25 cellular contexts compared by ENCODE assay signal in the genomic region with DNA sequence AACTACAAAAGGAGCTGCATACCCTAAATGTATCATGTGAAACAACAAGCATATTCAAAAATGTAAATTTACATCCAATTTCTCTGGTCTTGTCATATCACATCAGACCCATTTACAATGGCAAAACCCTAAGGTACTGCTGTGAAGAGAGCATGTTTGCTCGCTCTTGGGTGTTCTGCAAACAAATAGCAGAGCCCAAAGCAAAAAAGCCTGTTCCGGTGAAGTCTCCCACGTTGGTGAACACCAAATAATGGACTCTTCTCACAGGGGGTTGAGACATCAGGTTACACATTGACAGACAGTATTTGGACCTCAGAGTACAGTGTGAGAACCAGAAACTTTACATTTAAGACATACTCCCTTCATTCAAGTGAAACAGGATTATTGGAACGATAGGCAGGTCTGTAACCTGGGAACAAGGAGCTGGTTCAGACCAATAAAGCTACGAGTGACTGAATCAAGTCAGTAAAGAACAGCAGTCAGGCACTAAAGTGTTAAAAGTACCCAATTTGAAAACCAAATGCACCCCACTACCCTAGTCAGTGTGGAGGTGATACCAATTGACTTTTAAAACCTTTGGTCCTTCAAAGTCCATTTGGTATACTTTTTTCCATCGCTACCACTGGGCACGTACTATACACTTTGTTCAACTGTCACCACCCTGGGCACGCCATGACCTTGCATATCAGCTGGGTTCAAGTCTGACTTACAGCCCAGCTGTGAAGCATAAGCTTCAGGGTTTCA. TPM values are rescaled to one million over a fixed set of nuclear protein-coding genes. Genes with fewer than 3 reads are reported as not detected.
A peak's percentile ranks its signal among the peaks of the same experiment; 100 is the strongest.
DNase-seq lines count a peak whose midpoint lies in the region; ATAC-seq, FAIRE-seq and TF ChIP-seq lines count a peak whose summit lies in the region.
"Had no signal": no experiment of that assay in that cellular context is flagged by ENCODE, and none has a peak within 500 bp of the region (broad histone marks: within the 10 kb centered on the region; RNA-seq: fewer than 3 reads in every experiment).

No MANE protein-coding gene starts in this region.

- TF ChIP-seq POLR2A in GM12878 (IDR thresholded peaks at IDR 0.05; ENCODE audit: low read depth, low read length), result 0 out of 2 replicates have a peak, but pooled peaks have one; percentile 14

- no peak for TF ChIP-seq CTCF in GM12878 (IDR thresholded peaks at IDR 0.05 in 2 of 3, conservative IDR thresholded peaks at IDR 0.05 in 1 of 3; ENCODE audit: control insufficient read depth in 2 of 3, extremely low read depth in 1 of 3, insufficient read depth in 1 of 3, low read depth in 3 of 3, low read length in 3 of 3)
- TF ChIP-seq CTCF in liver (IDR thresholded peaks at IDR 0.05; ENCODE audit: low read depth, low read length, missing input control), result no peak

- H3K4me1 ChIP-seq in GM12878 (ENCODE audit: control insufficient read depth, insufficient read depth, low read length) (no peaks in the 10 kb centered on the region), liver (ENCODE audit: control insufficient read depth in 4 of 4, insufficient read depth in 4 of 4, low read length in 3 of 4) (peaks cover 11 to 51% (median 40%) of the 10 kb centered on the region in 4 donors)
- H3K4me1 ChIP-seq: BLaER1 had no signal

- WGBS in GM12878 (ENCODE audit: insufficient coverage, insufficient replicate concordance, low lambda C conversion rate, missing lambda C conversion rate), result 97% methylated on average over 8 of the region's 8 CpGs
- WGBS in liver, result 40% methylated on average over 8 of the region's 8 CpGs

- BruUV-seq in GM12878 (replicated peaks; lab: Mats Ljungman, UMichigan), result no TSS peak

- no peak for FAIRE-seq in GM12878 (lab: Jason Lieb, UNC)
- FAIRE-seq: D721Med had no signal

- no peak overlapping the region for H3K27ac ChIP-seq in GM12878 (ENCODE audit: control insufficient read depth, insufficient read depth)
- peak overlapping the region; percentile 19 to 39 for H3K27ac ChIP-seq in liver (ENCODE audit: low read depth in 1 of 2, low read length in 2 of 2)
- H3K27ac ChIP-seq: BLaER1, SK-N-MC had no signal

- CTCF ChIA-PET in GM12878 (lab: Yijun Ruan, JAX), result interaction anchor here (0.6 to 1.6 kb wide), 6 partner anchors 10 to 377 kb away, joined by 3 to 5 read pairs (median 4); partner anchors contain the start of gene HSPA9

- no peaks in the 10 kb centered on the region for H4K20me1 ChIP-seq in GM12878 (ENCODE audit: control insufficient read depth, insufficient read depth)

- ATAC-seq in left ventricle myocardium superior (peak; percentile 16), Right ventricle myocardium inferior (no peak), GM12878 (no peak), HG03108 (IDR thresholded peaks at IDR 0.05; ENCODE audit: unreplicated experiment) (no peak)
- ATAC-seq: GM23338 had no signal

- intact Hi-C loops in left ventricle myocardium superior (cut with micrococcal nuclease), result no loop called here
- intact Hi-C loops in Right ventricle myocardium inferior (cut with DNase I), result no loop called here
- intact Hi-C loops in GM12878 (cut with micrococcal nuclease; ENCODE audit: unreplicated experiment), result no loop called here

- H3K27me3 ChIP-seq in GM12878 (replicated peaks in 1 of 2; ENCODE audit: control insufficient read depth in 2 of 2, insufficient read depth in 2 of 2, low read length in 1 of 2) (no peaks in the 10 kb centered on the region), liver (ENCODE audit: control insufficient read depth in 4 of 4, insufficient read depth in 4 of 4, low read length in 3 of 4) (no peaks in the 10 kb centered on the region)
- H3K27me3 ChIP-seq: BLaER1 had no signal

- H3K36me3 ChIP-seq in GM12878 (ENCODE audit: control insufficient read depth in 2 of 2, insufficient read depth in 2 of 2, low read length in 1 of 2) (peaks cover 15 to 20% of the 10 kb centered on the region in 2 experiments), liver (ENCODE audit: control insufficient read depth in 4 of 4, insufficient read depth in 3 of 4, low read depth in 1 of 4, low read length in 3 of 4) (peaks cover 11 to 23% (median 14%) of the 10 kb centered on the region in 4 donors)

- POLR2A ChIA-PET in GM12878 (lab: Charles Lee), result no interaction called here

- TF ChIP-seq RAD21 in GM12878 (IDR thresholded peaks at IDR 0.05; ENCODE audit: insufficient read depth, low read depth, low read length), result no peak
- TF ChIP-seq RAD21 in liver (IDR thresholded peaks at IDR 0.05), result peak; percentile 9 to 18

- H3K9me3 ChIP-seq in GM12878 (replicated peaks; ENCODE audit: control insufficient read depth, insufficient read depth, low read length) (no peaks in the 10 kb centered on the region), liver (ENCODE audit: control insufficient read depth in 4 of 4, low read length in 3 of 4) (no peaks in the 10 kb centered on the region)
- H3K9me3 ChIP-seq: BLaER1 had no signal

- H3K4me2 ChIP-seq in GM12878 (ENCODE audit: control insufficient read depth, insufficient read depth), result no peak overlapping the region
- H3K4me2 ChIP-seq: BLaER1, GM23338 had no signal

- H3K79me2 ChIP-seq in GM12878 (ENCODE audit: control insufficient read depth, insufficient read depth, low read length), result no peaks in the 10 kb centered on the region

- H3K9ac ChIP-seq in GM12878 (ENCODE audit: control insufficient read depth, insufficient read depth, low read length) (no peak overlapping the region), liver (ENCODE audit: low read depth in 1 of 2, low read length in 2 of 2) (no peak overlapping the region)
- H3K9ac ChIP-seq: BLaER1 had no signal

- TF ChIP-seq EP300 in GM12878 (IDR thresholded peaks at IDR 0.05; ENCODE audit: borderline replicate concordance in 1 of 2, control insufficient read depth in 1 of 2, low read depth in 2 of 2, low read length in 2 of 2), result no peak

- in situ Hi-C loops in GM12878 (cut with MboI), result loop anchor here (25.0 kb wide), 1 partner anchor 319 kb away; the partner anchor contains the start of genes BRD8 and KIF20A

- no peak overlapping the region for H3K4me3 ChIP-seq in GM12878
- H3K4me3 ChIP-seq in liver (ENCODE audit: low read depth in 1 of 3, low read length in 3 of 3), result no peak overlapping the region
- H3K4me3 ChIP-seq: BLaER1, GM23338, SK-N-MC had no signal

- H2AFZ ChIP-seq in GM12878 (ENCODE audit: control insufficient read depth, low read depth, low read length), result no peak overlapping the region
- H2AFZ ChIP-seq: GM23338 had no signal

- DNase-seq in left ventricle myocardium superior (no peak), Right ventricle myocardium inferior (ENCODE audit: missing footprints) (no peak), GM12878 (ENCODE audit: low read depth, low spot score) (no peak), DMS153 (lab: John Stamatoyannopoulos, UW) (no peak), C1 segment of cervical spinal cord (lab: John Stamatoyannopoulos, UW) (no peak)
- DNase-seq: 8988T; CD4-positive, alpha-beta T cell; DMS53; H9; HFFc6; Karpas-422; NCI-H1092; NCI-H1436; NCI-H187 treated with DMSO at 0.1 percent for 48 hours; NCI-H446; NCI-H524 treated with DMSO at 0.1 percent for 48 hours; NCI-H774; RPMI8226; SIG-M5 had no signal

- RAD21 ChIA-PET in GM12878 (lab: Charles Lee; ENCODE audit: unreplicated experiment), result interaction anchor here (0.6 kb wide), 1 partner anchor 9 kb away, joined by 5 read pairs; no protein-coding TSS in a partner anchor

- SMC1A ChIA-PET in GM12878 (lab: Charles Lee; ENCODE audit: uncharacterized antibody, unreplicated experiment), result interaction anchor here (1.4 kb wide), 1 partner anchor 57 kb away, joined by 4 read pairs; no protein-coding TSS in a partner anchor

TF ChIP-seq in liver, 16 proteins besides CTCF, POLR2A, EP300 and RAD21 (continues in another document):
- peak; percentile 50 to 60 for TF ChIP-seq HNF4A (conservative IDR thresholded peaks at IDR 0.05)
- no peak for TF ChIP-seq FOXA1 (IDR thresholded peaks at IDR 0.05)
- no peak for TF ChIP-seq TAF1 (conservative IDR thresholded peaks at IDR 0.05)

RNA-seq across cellular contexts. Expression of gene ETF1, which starts 36.5 kb away (rescaled TPM):
- 86.2 TPM for total RNA-seq in left ventricle myocardium superior
- 90.6 TPM for total RNA-seq in Right ventricle myocardium inferior
- 30.4 and 34.7 TPM in 2 replicates for total RNA-seq in GM12878 (2013; cell fraction: nucleolus; rRNA removed)
- 98.2 and 109 TPM in 2 replicates for total RNA-seq in GM12878 (2014; rRNA removed)
- total RNA-seq in GM12878 (2014; rRNA removed; fragmentation: Illumina TruSeq; extraction: Trizol), result 110 and 128 TPM in 2 replicates
- 130 and 138 TPM in 2 replicates for total RNA-seq in GM12878 (2021)
- polyA plus RNA-seq in GM12878 (2011; ENCODE audit: low read depth), result 45.0 TPM
- polyA plus RNA-seq in GM12878 (2011; rRNA removed), result 77.4 and 106 TPM in 2 replicates
- 38.1 and 39.0 TPM in 2 replicates for polyA plus RNA-seq in GM12878 (2011; cell fraction: cytosol; rRNA removed)
- 31.6 and 37.7 TPM in 2 replicates for polyA plus RNA-seq in GM12878 (2011; cell fraction: nucleus; rRNA removed)
- polyA plus RNA-seq in GM12878 (2012), result 51.8 and 57.1 TPM in 2 replicates
- 145 and 187 TPM in 2 replicates for polyA plus RNA-seq in GM12878 (2014; fragmentation: Illumina TruSeq; extraction: Trizol)
- 10 to 100 TPM; 29.8 to 44.9 TPM for polyA plus RNA-seq in GM12878 (2014; fragmentation: Nextera tagmentation; extraction: Ambion mirVana)
- polyA plus RNA-seq in GM12878 (2014; rRNA removed), result 84.5 and 123 TPM in 2 replicates
- polyA plus RNA-seq in GM12878 (2016; fragmentation: Nextera tagmentation; extraction: Ambion mirVana), result 100 to 1,000 TPM; 106 to 111 TPM
- polyA minus RNA-seq in GM12878 (2011; rRNA and poly(A)+ RNA removed), result 72.4 and 95.8 TPM in 2 replicates
- 24.5 and 33.8 TPM in 2 replicates for polyA minus RNA-seq in GM12878 (2011; cell fraction: cytosol; rRNA and poly(A)+ RNA removed)
- polyA minus RNA-seq in GM12878 (2011; cell fraction: nucleus; rRNA and poly(A)+ RNA removed), result 15.0 and 19.1 TPM in 2 replicates
- 10 to 100 TPM; 37.7 to 39.7 TPM for total RNA-seq in liver
- polyA plus RNA-seq in liver, result 10 to 100 TPM; 21.7 to 24.5 TPM

RNA-seq across cellular contexts. Expression of gene EGR1, which starts 41.3 kb away (rescaled TPM):
- 6.4 TPM for total RNA-seq in left ventricle myocardium superior
- 5.5 TPM for total RNA-seq in Right ventricle myocardium inferior
- 9.0 and 10.5 TPM in 2 replicates for total RNA-seq in GM12878 (2013; cell fraction: nucleolus; rRNA removed)
- 0.82 and 1.1 TPM in 2 replicates for total RNA-seq in GM12878 (2014; rRNA removed)
- total RNA-seq in GM12878 (2014; rRNA removed; fragmentation: Illumina TruSeq; extraction: Trizol), result 0.89 and 0.92 TPM in 2 replicates
- total RNA-seq in GM12878 (2021), result 7.3 and 9.0 TPM in 2 replicates
- 4.2 TPM for polyA plus RNA-seq in GM12878 (2011; ENCODE audit: low read depth)
- 2.2 and 2.3 TPM in 2 replicates for polyA plus RNA-seq in GM12878 (2011; rRNA removed)
- 2.8 and 5.1 TPM in 2 replicates for polyA plus RNA-seq in GM12878 (2011; cell fraction: cytosol; rRNA removed)
- 21.2 and 21.5 TPM in 2 replicates for polyA plus RNA-seq in GM12878 (2011; cell fraction: nucleus; rRNA removed)
- 8.5 and 17.1 TPM in 2 replicates for polyA plus RNA-seq in GM12878 (2012)
- polyA plus RNA-seq in GM12878 (2014; fragmentation: Illumina TruSeq; extraction: Trizol), result 4.3 and 5.7 TPM in 2 replicates
- polyA plus RNA-seq in GM12878 (2014; fragmentation: Nextera tagmentation; extraction: Ambion mirVana), result 1 to 10 TPM; 1.7 to 2.8 TPM
- 4.6 and 5.5 TPM in 2 replicates for polyA plus RNA-seq in GM12878 (2014; rRNA removed)
- polyA plus RNA-seq in GM12878 (2016; fragmentation: Nextera tagmentation; extraction: Ambion mirVana), result 1 to 10 TPM; 1.6 to 3.1 TPM
- polyA minus RNA-seq in GM12878 (2011; rRNA and poly(A)+ RNA removed), result 3.7 and 8.6 TPM in 2 replicates
- polyA minus RNA-seq in GM12878 (2011; cell fraction: cytosol; rRNA and poly(A)+ RNA removed), result 8.8 and 11.9 TPM in 2 replicates
- polyA minus RNA-seq in GM12878 (2011; cell fraction: nucleus; rRNA and poly(A)+ RNA removed), result 13.2 and 20.7 TPM in 2 replicates
- total RNA-seq in liver, result 1 to 10 TPM; 1.4 to 6.1 TPM
- 10 to 100 TPM; 20.1 to 88.7 TPM for polyA plus RNA-seq in liver
